In the genomic region with DNA sequence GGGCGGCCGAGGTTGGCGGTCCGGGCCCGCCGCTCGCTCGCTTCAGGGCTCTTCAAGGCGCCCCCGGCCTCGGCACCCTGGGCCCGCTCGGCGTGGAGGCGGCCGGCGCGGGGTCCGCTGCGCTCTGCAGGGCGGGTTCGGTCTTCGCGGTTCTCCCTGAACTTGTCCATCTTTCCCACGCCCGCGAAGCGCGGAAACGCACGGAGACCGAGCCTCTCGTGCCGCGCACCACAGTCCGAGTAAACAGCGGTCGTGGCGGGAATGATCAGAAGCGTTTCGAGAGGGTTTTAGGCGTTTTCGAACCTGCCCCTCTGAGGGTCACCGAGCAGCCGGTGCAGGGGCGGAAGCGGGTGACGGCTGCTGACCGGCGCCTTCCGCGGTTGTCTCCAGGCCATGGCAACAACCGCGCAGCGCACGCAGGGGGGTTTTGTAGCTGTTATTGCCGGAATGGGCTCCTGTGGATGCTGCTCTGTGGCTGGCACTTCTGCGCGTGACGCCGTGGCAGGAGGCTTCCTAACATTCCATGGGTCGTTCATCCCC, we compare ENCODE assay signal across 8 cellular contexts. TPM values are rescaled to one million over a fixed set of nuclear protein-coding genes. Genes with fewer than 3 reads are reported as not detected.
DNase-seq lines count a peak whose midpoint lies in the region; ATAC-seq lines count a peak whose summit lies in the region.

No MANE protein-coding gene starts in this region.

- intact Hi-C loops in left ventricle myocardium superior (cut with micrococcal nuclease) = no loop called here

- H3K36me3 Mint-ChIP-seq in activated CD8-positive, alpha-beta memory T cell treated with anti-CD3 and anti-CD28 coated beads, Interleukin-2, amount 10 ng/mL, durations not matched to agents 7 days and 5 days = peaks cover 44% of the 10 kb centered on the region
- H3K36me3 Mint-ChIP-seq in activated naive CD4-positive, alpha-beta T cell treated with anti-CD3 and anti-CD28 coated beads, Interleukin-2, amount 10 ng/mL, durations not matched to agents 7 days and 5 days = peaks cover 58% of the 10 kb centered on the region

- no peaks in the 10 kb centered on the region for H3K27me3 Mint-ChIP-seq in activated CD8-positive, alpha-beta memory T cell treated with anti-CD3 and anti-CD28 coated beads, Interleukin-2, amount 10 ng/mL, durations not matched to agents 7 days and 5 days
- no peaks in the 10 kb centered on the region for H3K27me3 Mint-ChIP-seq in activated naive CD4-positive, alpha-beta T cell treated with anti-CD3 and anti-CD28 coated beads, Interleukin-2, amount 10 ng/mL, durations not matched to agents 7 days and 5 days

- H3K9me3 Mint-ChIP-seq in activated CD8-positive, alpha-beta memory T cell treated with anti-CD3 and anti-CD28 coated beads, Interleukin-2, amount 10 ng/mL, durations not matched to agents 7 days and 5 days (ENCODE audit: low read depth) = no peaks in the 10 kb centered on the region
- H3K9me3 Mint-ChIP-seq in activated naive CD4-positive, alpha-beta T cell treated with anti-CD3 and anti-CD28 coated beads, Interleukin-2, amount 10 ng/mL, durations not matched to agents 7 days and 5 days = peaks cover 4% of the 10 kb centered on the region

- DNase-seq in activated CD8-positive, alpha-beta memory T cell treated with anti-CD3 and anti-CD28 coated beads, Interleukin-2, amount 10 ng/mL, durations not matched to agents 7 days and 5 days = peak; percentile 66
- DNase-seq in activated CD8-positive, alpha-beta memory T cell treated with anti-CD3 and anti-CD28 coated beads for 24 hours = no peak
- peak; percentile 29 for DNase-seq in HT-29 (ENCODE audit: low spot score)
- DNase-seq in activated naive CD4-positive, alpha-beta T cell treated with anti-CD3 and anti-CD28 coated beads, Interleukin-2, amount 10 ng/mL, durations not matched to agents 7 days and 5 days = peak; percentile 60
- peak; percentile 59 for DNase-seq in left ventricle myocardium superior
- peak; percentile 37 for DNase-seq in pulmonary artery endothelial cell (ENCODE audit: low read depth, low spot score)
- no peak for DNase-seq in ecto neural progenitor cell (ENCODE audit: low spot score)
- DNase-seq in NCI-H1092 (lab: John Stamatoyannopoulos, UW) = no peak

- peak overlapping the region; percentile 90 for H3K27ac Mint-ChIP-seq in activated CD8-positive, alpha-beta memory T cell treated with anti-CD3 and anti-CD28 coated beads, Interleukin-2, amount 10 ng/mL, durations not matched to agents 7 days and 5 days
- peak overlapping the region; percentile 91 for H3K27ac Mint-ChIP-seq in activated naive CD4-positive, alpha-beta T cell treated with anti-CD3 and anti-CD28 coated beads, Interleukin-2, amount 10 ng/mL, durations not matched to agents 7 days and 5 days

- CTCF ChIA-PET in activated CD8-positive, alpha-beta memory T cell treated with anti-CD3 and anti-CD28 coated beads, Interleukin-2, amount 10 ng/mL, durations not matched to agents 7 days and 5 days (lab: Charles Lee) = no interaction called here
- CTCF ChIA-PET in activated naive CD4-positive, alpha-beta T cell treated with anti-CD3 and anti-CD28 coated beads, Interleukin-2, amount 10 ng/mL, durations not matched to agents 7 days and 5 days (lab: Charles Lee) = no interaction called here

- no peak for ATAC-seq in activated CD8-positive, alpha-beta memory T cell treated with anti-CD3 and anti-CD28 coated beads, Interleukin-2, amount 10 ng/mL, durations not matched to agents 7 days and 5 days
- ATAC-seq in left ventricle myocardium superior = peak; percentile 0

- peak overlapping the region; percentile 93 for H3K4me3 Mint-ChIP-seq in activated CD8-positive, alpha-beta memory T cell treated with anti-CD3 and anti-CD28 coated beads, Interleukin-2, amount 10 ng/mL, durations not matched to agents 7 days and 5 days
- peak overlapping the region; percentile 94 for H3K4me3 Mint-ChIP-seq in activated naive CD4-positive, alpha-beta T cell treated with anti-CD3 and anti-CD28 coated beads, Interleukin-2, amount 10 ng/mL, durations not matched to agents 7 days and 5 days

- H3K4me1 Mint-ChIP-seq in activated CD8-positive, alpha-beta memory T cell treated with anti-CD3 and anti-CD28 coated beads, Interleukin-2, amount 10 ng/mL, durations not matched to agents 7 days and 5 days = peaks cover 44% of the 10 kb centered on the region
- H3K4me1 Mint-ChIP-seq in activated naive CD4-positive, alpha-beta T cell treated with anti-CD3 and anti-CD28 coated beads, Interleukin-2, amount 10 ng/mL, durations not matched to agents 7 days and 5 days = peaks cover 52% of the 10 kb centered on the region

RNA-seq across cellular contexts. Expression of a gene that starts 0.4 kb away (rescaled TPM):
- 100 to 1,000 TPM; 114 TPM for total RNA-seq in activated CD8-positive, alpha-beta memory T cell treated with anti-CD3 and anti-CD28 coated beads, Interleukin-2, amount 10 ng/mL, durations not matched to agents 7 days and 5 days
- total RNA-seq in HT-29 (2014; rRNA removed; shearing (Covaris generic)) = 30.5 and 35.0 TPM in 2 replicates
- total RNA-seq in left ventricle myocardium superior (90.4 TPM), pulmonary artery endothelial cell (43.7 and 51.4 TPM in 2 replicates)

RNA-seq across cellular contexts. Expression of a gene that starts 8.4 kb away (rescaled TPM):
- 100 to 1,000 TPM; 269 to 378 TPM for total RNA-seq in activated CD8-positive, alpha-beta memory T cell treated with anti-CD3 and anti-CD28 coated beads, Interleukin-2, amount 10 ng/mL, durations not matched to agents 7 days and 5 days
- 72.3 and 89.5 TPM in 2 replicates for total RNA-seq in HT-29 (2014; rRNA removed; shearing (Covaris generic))
- total RNA-seq in left ventricle myocardium superior (30.8 TPM), pulmonary artery endothelial cell (44.8 and 52.4 TPM in 2 replicates)

RNA-seq across cellular contexts. Expression of a gene that starts 40.6 kb away (rescaled TPM):
- total RNA-seq in activated CD8-positive, alpha-beta memory T cell treated with anti-CD3 and anti-CD28 coated beads, Interleukin-2, amount 10 ng/mL, durations not matched to agents 7 days and 5 days = 10 to 100 TPM; 27.1 to 30.5 TPM
- 42.0 and 51.4 TPM in 2 replicates for total RNA-seq in HT-29 (2014; rRNA removed; shearing (Covaris generic))
- total RNA-seq in left ventricle myocardium superior = 28.5 TPM
- 32.4 and 36.7 TPM in 2 replicates for total RNA-seq in pulmonary artery endothelial cell

RNA-seq across cellular contexts. Expression of a gene that starts 40.8 kb away (rescaled TPM):
- 10 to 100 TPM; 50.5 to 72.5 TPM for total RNA-seq in activated CD8-positive, alpha-beta memory T cell treated with anti-CD3 and anti-CD28 coated beads, Interleukin-2, amount 10 ng/mL, durations not matched to agents 7 days and 5 days
- total RNA-seq in HT-29 (2014; rRNA removed; shearing (Covaris generic)) = 25.8 and 28.4 TPM in 2 replicates
- total RNA-seq in left ventricle myocardium superior (18.6 TPM), pulmonary artery endothelial cell (9.6 and 11.3 TPM in 2 replicates)

Comparison
In these comparisons a context has a peak if more than half of its experiments do, and no peak if none do; other contexts are left out.
1. DNase-seq: peak in activated CD8-positive, alpha-beta memory T cell treated with anti-CD3 and anti-CD28 coated beads, Interleukin-2, amount 10 ng/mL, durations not matched to agents 7 days and 5 days (single experiment), HT-29 (single experiment), activated naive CD4-positive, alpha-beta T cell treated with anti-CD3 and anti-CD28 coated beads, Interleukin-2, amount 10 ng/mL, durations not matched to agents 7 days and 5 days (single experiment), left ventricle myocardium superior (single experiment) and pulmonary artery endothelial cell (single experiment); none in activated CD8-positive, alpha-beta memory T cell treated with anti-CD3 and anti-CD28 coated beads for 24 hours (single experiment), ecto neural progenitor cell (single experiment) and NCI-H1092 (single experiment).